Comparison of ENCODE assay signal across 25 cellular contexts in the genomic region with DNA sequence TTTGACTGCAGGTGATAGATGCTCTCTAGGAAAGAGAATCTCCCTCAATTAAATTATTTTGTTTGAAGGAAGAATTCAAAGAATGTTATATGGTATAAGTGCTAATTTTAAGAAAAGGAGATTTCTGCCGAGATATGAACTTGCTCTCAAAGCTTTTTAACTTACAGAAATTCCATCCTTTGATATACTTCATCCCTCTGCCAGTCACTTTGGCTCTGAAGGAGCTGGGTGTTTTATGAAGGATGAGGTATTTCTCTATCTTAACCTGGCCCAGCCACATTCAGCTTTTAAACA.
"Had no signal": no experiment of that assay in that cellular context is flagged by ENCODE, and none has a peak within 500 bp of the region (broad histone marks: within the 10 kb centered on the region; RNA-seq: fewer than 3 reads in every experiment).

No MANE protein-coding gene starts in this region.

- H3K4me3 ChIP-seq: ascending aorta, body of pancreas had no signal

- H3K9me3 Mint-ChIP-seq: activated CD4-positive, alpha-beta memory T cell treated with anti-CD3 and anti-CD28 coated beads for 36 hours; activated CD4-positive, alpha-beta T cell treated with anti-CD3 and anti-CD28 coated beads, Interleukin-2, amount 10 ng/mL, durations not matched to agents 7 days and 5 days; activated naive CD4-positive, alpha-beta T cell treated with anti-CD3 and anti-CD28 coated beads, Interleukin-2, amount 50 U/mL, for 72 hours; activated naive CD8-positive, alpha-beta T cell treated with anti-CD3 and anti-CD28 coated beads, Interleukin-2, amount 50 U/mL, for 24 hours; activated T-cell treated with anti-CD3 and anti-CD28 coated beads, Interleukin-2, amount 50 U/mL, for 4 hours; T-cell had no signal

- H3K36me3 Mint-ChIP-seq: activated naive CD4-positive, alpha-beta T cell treated with anti-CD3 and anti-CD28 coated beads, Interleukin-2, amount 50 U/mL, for 72 hours had no signal

- DNase-seq: activated CD4-positive, alpha-beta memory T cell treated with anti-CD3 and anti-CD28 coated beads for 36 hours; activated CD4-positive, alpha-beta T cell treated with anti-CD3 and anti-CD28 coated beads, Interleukin-2, amount 10 ng/mL, durations not matched to agents 7 days and 5 days; activated CD4-positive, CD25-positive, alpha-beta regulatory T cell; activated CD8-positive, alpha-beta memory T cell treated with anti-CD3 and anti-CD28 coated beads for 24 hours; activated effector memory CD4-positive, alpha-beta T cell treated with anti-CD3 and anti-CD28 coated beads, Interleukin-2, amount 50 U/mL, for 16 hours; activated naive CD4-positive, alpha-beta T cell treated with Interleukin-2 at 50 U/mL for 16 hours; activated naive CD8-positive, alpha-beta T cell treated with anti-CD3 and anti-CD28 coated beads, Interleukin-2, amount 50 U/mL, for 24 hours; activated T-cell treated with anti-CD3 and anti-CD28 coated beads, Interleukin-2, amount 50 U/mL, for 4 hours; amniotic stem cell; body of pancreas; Karpas-422; MM.1S; NCI-H1930; NCI-H2171 treated with DMSO at 0.1 percent for 48 hours; NCI-H345; NCI-H510A; NCI-H526 treated with DMSO at 0.1 percent for 48 hours; NCI-H82; NK-92 treated with Interleukin-12 subunit alpha and Interleukin-12 subunit beta, amount 100 ng/mL, for 24 hours; SHP77 treated with DMSO at 0.1 percent for 48 hours; T-cell; T-helper 2 cell; T1000 had no signal

- H3K9me3 ChIP-seq: ascending aorta, body of pancreas had no signal

- H3K4me3 Mint-ChIP-seq: activated CD4-positive, alpha-beta memory T cell treated with anti-CD3 and anti-CD28 coated beads for 36 hours; activated CD4-positive, alpha-beta T cell treated with anti-CD3 and anti-CD28 coated beads, Interleukin-2, amount 10 ng/mL, durations not matched to agents 7 days and 5 days; activated naive CD8-positive, alpha-beta T cell treated with anti-CD3 and anti-CD28 coated beads, Interleukin-2, amount 50 U/mL, for 24 hours; activated T-cell treated with anti-CD3 and anti-CD28 coated beads, Interleukin-2, amount 50 U/mL, for 4 hours; T-cell had no signal

- H3K4me1 Mint-ChIP-seq: activated naive CD8-positive, alpha-beta T cell treated with anti-CD3 and anti-CD28 coated beads, Interleukin-2, amount 50 U/mL, for 24 hours had no signal

- H3K27ac ChIP-seq: ascending aorta, body of pancreas had no signal

- H3K27ac Mint-ChIP-seq: activated CD4-positive, alpha-beta memory T cell treated with anti-CD3 and anti-CD28 coated beads for 36 hours; activated CD4-positive, alpha-beta T cell treated with anti-CD3 and anti-CD28 coated beads, Interleukin-2, amount 10 ng/mL, durations not matched to agents 7 days and 5 days; activated naive CD4-positive, alpha-beta T cell treated with anti-CD3 and anti-CD28 coated beads, Interleukin-2, amount 50 U/mL, for 72 hours; activated naive CD8-positive, alpha-beta T cell treated with anti-CD3 and anti-CD28 coated beads, Interleukin-2, amount 50 U/mL, for 24 hours; T-cell had no signal

- ATAC-seq: activated naive CD4-positive, alpha-beta T cell treated with anti-CD3 and anti-CD28 coated beads, Interleukin-2, amount 50 U/mL, for 72 hours; activated naive CD8-positive, alpha-beta T cell treated with anti-CD3 and anti-CD28 coated beads, Interleukin-2, amount 50 U/mL, for 24 hours; activated T-cell treated with anti-CD3 and anti-CD28 coated beads, Interleukin-2, amount 50 U/mL, for 4 hours; body of pancreas; T-cell had no signal

- H3K27me3 Mint-ChIP-seq: activated CD4-positive, alpha-beta memory T cell treated with anti-CD3 and anti-CD28 coated beads for 36 hours; activated CD4-positive, alpha-beta T cell treated with anti-CD3 and anti-CD28 coated beads, Interleukin-2, amount 10 ng/mL, durations not matched to agents 7 days and 5 days; activated naive CD8-positive, alpha-beta T cell treated with anti-CD3 and anti-CD28 coated beads, Interleukin-2, amount 50 U/mL, for 24 hours; T-cell had no signal

- H3K4me1 ChIP-seq: ascending aorta, body of pancreas had no signal

- H3K27me3 ChIP-seq: ascending aorta, body of pancreas had no signal
